Comparison of ENCODE assay signal across 9 cellular contexts in the genomic region with DNA sequence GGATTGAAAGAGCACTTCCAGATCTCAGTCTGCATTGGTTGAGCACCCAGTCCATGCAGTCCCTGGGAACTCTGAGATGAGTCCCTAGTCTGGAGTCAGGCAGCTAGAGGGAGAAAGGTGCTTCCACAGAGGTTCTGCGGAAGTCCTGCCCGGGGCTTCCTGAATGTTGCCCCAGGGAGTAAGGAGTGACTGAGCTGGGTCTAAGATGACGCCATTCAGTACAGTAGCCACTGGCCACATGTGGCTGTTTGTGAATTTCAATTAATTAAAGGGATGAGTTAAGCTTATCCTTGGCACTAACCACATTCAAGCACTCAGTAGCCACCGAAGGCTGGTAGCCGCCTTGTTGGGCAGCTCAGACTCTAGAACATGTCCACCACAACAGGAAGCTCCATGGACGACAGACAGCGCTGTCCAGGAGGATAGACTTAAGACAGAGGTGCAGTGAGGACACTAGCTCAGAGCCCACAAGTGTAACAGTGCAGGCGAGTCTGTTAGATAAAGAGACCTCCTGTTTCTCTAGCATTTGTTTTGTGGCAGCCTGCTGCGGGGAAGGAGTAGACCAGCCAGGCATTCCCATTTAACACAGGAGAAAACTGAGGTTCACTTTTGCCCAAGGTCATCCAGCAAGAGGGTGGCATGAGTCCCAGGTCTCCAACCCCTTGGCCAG.
DNase-seq lines count a peak whose midpoint lies in the region; FAIRE-seq and TF ChIP-seq lines count a peak whose summit lies in the region.
"Had no signal": no experiment of that assay in that cellular context is flagged by ENCODE, and none has a peak within 500 bp of the region (broad histone marks: within the 10 kb centered on the region; RNA-seq: fewer than 3 reads in every experiment).

No MANE protein-coding gene starts in this region.

- H3K27me3 ChIP-seq in neutrophil, result no peaks in the 10 kb centered on the region

- no peaks in the 10 kb centered on the region for H3K9me3 ChIP-seq in neutrophil

- peaks cover 86 to 89% of the 10 kb centered on the region in 2 experiments for H3K4me1 ChIP-seq in neutrophil (ENCODE audit: control insufficient read depth in 1 of 2, insufficient read depth in 1 of 2, low read depth in 1 of 2, low read length in 1 of 2)

- in situ Hi-C loops in GM13977 (cut with MboI; ENCODE audit: low pct_unique_long_range_greater_than_20kb, low sequenced_read_pairs, unreplicated experiment), result no loop called here

- H3K9me3 Mint-ChIP-seq in brain, result no peaks in the 10 kb centered on the region

- no peaks in the 10 kb centered on the region for H3K36me3 ChIP-seq in neutrophil

- FAIRE-seq in GM19239 (lab: Jason Lieb, UNC), result peak; percentile 78

- no peaks in the 10 kb centered on the region for H3K36me3 Mint-ChIP-seq in brain

- DNase-seq in AG10803 (ENCODE audit: low read depth) (peak; percentile 37), GM19239 (ENCODE audit: insufficient read length, low spot score) (no peak), SHP77 treated with DMSO at 0.1 percent for 48 hours (lab: John Stamatoyannopoulos, UW) (no peak), SHP77 (lab: John Stamatoyannopoulos, UW) (no peak), GM13977 (ENCODE audit: low spot score) (no peak), SIG-M5 treated with dmso at 0.1 percent for 504 hours (lab: John Stamatoyannopoulos, UW; ENCODE audit: unreplicated experiment) (no peak)
- DNase-seq: DMS79 had no signal

- no peak for TF ChIP-seq CTCF in AG10803 (conservative IDR thresholded peaks at IDR 0.05; ENCODE audit: low read length)
- no peak for TF ChIP-seq CTCF in brain (conservative IDR thresholded peaks at IDR 0.05)
- TF ChIP-seq CTCF in neutrophil (IDR thresholded peaks at IDR 0.05), result no peak
- TF ChIP-seq CTCF in GM13977 (IDR thresholded peaks at IDR 0.05; ENCODE audit: extremely low read depth, insufficient read depth, missing control alignments), result no peak

- H3K4me3 Mint-ChIP-seq in brain, result peak overlapping the region; percentile 52 to 89 (median 86)

- H3K4me1 Mint-ChIP-seq in brain, result peaks cover 79% of the 10 kb centered on the region

- peak overlapping the region; percentile 79 to 98 (median 95) for H3K27ac Mint-ChIP-seq in brain

- H3K27ac ChIP-seq in neutrophil, result peak overlapping the region; percentile 94

- H3K4me3 ChIP-seq in AG10803 (ENCODE audit: low read length) (no peak overlapping the region), neutrophil (ENCODE audit: low read depth in 1 of 2, low read length in 1 of 2) (peak overlapping the region; percentile 2 to 13)

- peaks cover 8% of the 10 kb centered on the region for H3K27me3 Mint-ChIP-seq in brain
